In the genomic region with DNA sequence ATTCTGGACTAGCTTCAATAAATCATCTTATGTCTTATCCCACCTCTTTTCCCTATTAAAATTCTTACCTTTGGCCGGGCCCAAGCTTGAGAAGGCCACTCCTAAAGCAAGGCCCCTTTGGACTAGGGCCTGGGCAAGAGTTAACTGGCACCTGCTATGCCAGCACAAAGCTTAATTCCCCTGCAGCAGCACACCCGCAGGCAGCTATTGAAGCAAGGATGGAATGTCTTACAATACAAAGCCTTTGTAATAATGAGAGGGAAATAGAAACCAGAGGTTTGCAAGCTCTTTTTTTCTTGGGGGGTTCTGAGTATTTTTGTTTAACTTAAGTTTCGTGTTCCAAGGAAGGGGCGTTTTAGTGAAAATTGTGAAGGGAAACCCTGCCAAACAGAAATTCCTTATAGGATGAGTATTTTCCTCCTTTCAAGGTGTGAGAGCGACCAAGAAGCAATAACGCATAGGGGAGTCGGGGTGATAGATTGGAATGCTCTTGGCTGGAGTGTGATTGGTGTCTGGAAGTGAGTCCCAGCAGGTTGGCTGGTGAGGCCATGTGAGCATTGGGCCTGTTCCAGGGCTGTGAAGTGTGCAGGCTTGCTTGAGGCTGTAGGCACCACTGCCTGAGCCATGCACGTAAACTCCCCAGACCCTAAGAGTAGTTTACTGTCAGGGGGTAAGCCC, we compare ENCODE assay signal across 28 cellular contexts.
DNase-seq lines count a peak whose midpoint lies in the region; ATAC-seq and TF ChIP-seq lines count a peak whose summit lies in the region.
"Had no signal": no experiment of that assay in that cellular context is flagged by ENCODE, and none has a peak within 500 bp of the region (broad histone marks: within the 10 kb centered on the region; RNA-seq: fewer than 3 reads in every experiment).

No MANE protein-coding gene starts in this region.

- H3K27me3 Mint-ChIP-seq in GM23338 (ENCODE audit: insufficient read depth, low read depth, poor library complexity) = peaks cover 7% of the 10 kb centered on the region
- no peaks in the 10 kb centered on the region for H3K27me3 Mint-ChIP-seq in T-cell
- H3K27me3 Mint-ChIP-seq in T-helper 2 cell treated with Interferon-gamma antibody and Interleukin-4, amounts not matched to agents 5 μg/mL and 100 μg/mL, for 36 hours (ENCODE audit: low read depth) = no peaks in the 10 kb centered on the region
- H3K27me3 Mint-ChIP-seq: activated CD4-positive, alpha-beta T cell treated with anti-CD3 and anti-CD28 coated beads, Interleukin-2, amount 10 ng/mL, durations not matched to agents 7 days and 5 days; activated naive CD4-positive, alpha-beta T cell treated with anti-CD3 and anti-CD28 coated beads, Interleukin-2, amount 10 ng/mL, durations not matched to agents 7 days and 5 days; progenitor cell of endocrine pancreas had no signal

- ATAC-seq in GM23338 (peak; percentile 91), esophagus mucosa (peak; percentile 51), T-cell (replicated peaks in 1 of 4) (no peak)
- ATAC-seq: GM12878, SK-N-SH treated with all-trans-retinoic acid at 6 μM for 48 hours had no signal

- H3K36me3 ChIP-seq in GM23338 (ENCODE audit: insufficient read depth) (no peaks in the 10 kb centered on the region), SK-N-MC (ENCODE audit: insufficient read depth, low read length) (no peaks in the 10 kb centered on the region), trophoblast cell (ENCODE audit: control insufficient read depth in 1 of 2, insufficient read depth in 2 of 2, low read length in 2 of 2) (peaks cover 8 to 12% of the 10 kb centered on the region in 2 experiments)
- H3K36me3 ChIP-seq: vagina had no signal

- no peak overlapping the region for H3K23ac ChIP-seq in trophoblast cell (ENCODE audit: low read length)

- no peak overlapping the region for H3K27ac Mint-ChIP-seq in GM23338
- H3K27ac Mint-ChIP-seq in T-cell = no peak overlapping the region
- H3K27ac Mint-ChIP-seq in T-helper 2 cell treated with Interferon-gamma antibody and Interleukin-4, amounts not matched to agents 5 μg/mL and 100 μg/mL, for 36 hours = no peak overlapping the region
- H3K27ac Mint-ChIP-seq: activated CD4-positive, alpha-beta T cell treated with anti-CD3 and anti-CD28 coated beads, Interleukin-2, amount 10 ng/mL, durations not matched to agents 7 days and 5 days; activated naive CD4-positive, alpha-beta T cell treated with anti-CD3 and anti-CD28 coated beads, Interleukin-2, amount 10 ng/mL, durations not matched to agents 7 days and 5 days; progenitor cell of endocrine pancreas had no signal

- H3K9me2 ChIP-seq in GM23338 (ENCODE audit: insufficient read depth) = no peaks in the 10 kb centered on the region

- H3K4me3 Mint-ChIP-seq in GM23338 (no peak overlapping the region), T-cell (no peak overlapping the region)
- no peak overlapping the region for H3K4me3 Mint-ChIP-seq in T-helper 2 cell treated with Interferon-gamma antibody and Interleukin-4, amounts not matched to agents 5 μg/mL and 100 μg/mL, for 36 hours
- H3K4me3 Mint-ChIP-seq: activated CD4-positive, alpha-beta T cell treated with anti-CD3 and anti-CD28 coated beads, Interleukin-2, amount 10 ng/mL, durations not matched to agents 7 days and 5 days; activated naive CD4-positive, alpha-beta T cell treated with anti-CD3 and anti-CD28 coated beads, Interleukin-2, amount 10 ng/mL, durations not matched to agents 7 days and 5 days; neural crest cell had no signal

- H3K9me3 ChIP-seq in SK-N-MC (ENCODE audit: low read depth, low read length) (no peaks in the 10 kb centered on the region), trophoblast cell (ENCODE audit: insufficient read depth, low read depth, low read length) (no peaks in the 10 kb centered on the region)
- H3K9me3 ChIP-seq: vagina had no signal

- H3K36me3 Mint-ChIP-seq in GM23338 (ENCODE audit: low read depth) (no peaks in the 10 kb centered on the region), T-cell (no peaks in the 10 kb centered on the region)
- no peaks in the 10 kb centered on the region for H3K36me3 Mint-ChIP-seq in T-helper 2 cell treated with Interferon-gamma antibody and Interleukin-4, amounts not matched to agents 5 μg/mL and 100 μg/mL, for 36 hours (ENCODE audit: low read depth)
- H3K36me3 Mint-ChIP-seq: activated naive CD4-positive, alpha-beta T cell treated with anti-CD3 and anti-CD28 coated beads, Interleukin-2, amount 10 ng/mL, durations not matched to agents 7 days and 5 days had no signal

- no CpG with 5 or more reads among the region's 8 CpGs for WGBS in trophoblast cell (ENCODE audit: extremely low coverage, insufficient coverage, insufficient read length)

- no peak overlapping the region for H2AFZ ChIP-seq in GM23338
- H2AFZ ChIP-seq in trophoblast cell (ENCODE audit: insufficient read depth, low read length, poor library complexity) = no peak overlapping the region
- H2AFZ ChIP-seq: hepatocyte had no signal

- H3K27me3 ChIP-seq in GM23338 (ENCODE audit: insufficient read depth) (no peaks in the 10 kb centered on the region), trophoblast cell (ENCODE audit: insufficient read depth, low read length) (no peaks in the 10 kb centered on the region)
- H3K27me3 ChIP-seq: hepatocyte, vagina had no signal

- H3K9ac ChIP-seq in SK-N-MC (ENCODE audit: insufficient read length) (no peak overlapping the region), trophoblast cell (ENCODE audit: low read length) (no peak overlapping the region)

- no peak overlapping the region for H3K18ac ChIP-seq in trophoblast cell (ENCODE audit: low read length)

- CTCF ChIA-PET in T-cell (lab: Charles Lee) = no interaction called here

- no peaks in the 10 kb centered on the region for H3K9me3 Mint-ChIP-seq in GM23338
- no peaks in the 10 kb centered on the region for H3K9me3 Mint-ChIP-seq in T-cell
- H3K9me3 Mint-ChIP-seq in T-helper 2 cell treated with Interferon-gamma antibody and Interleukin-4, amounts not matched to agents 5 μg/mL and 100 μg/mL, for 36 hours = no peaks in the 10 kb centered on the region
- H3K9me3 Mint-ChIP-seq: activated CD4-positive, alpha-beta T cell treated with anti-CD3 and anti-CD28 coated beads, Interleukin-2, amount 10 ng/mL, durations not matched to agents 7 days and 5 days; activated naive CD4-positive, alpha-beta T cell treated with anti-CD3 and anti-CD28 coated beads, Interleukin-2, amount 10 ng/mL, durations not matched to agents 7 days and 5 days; neural crest cell had no signal

- H2BK120ac ChIP-seq in trophoblast cell (ENCODE audit: insufficient read depth, low read length, poor library complexity) = no peak overlapping the region

- POLR2A ChIA-PET in T-cell (lab: Charles Lee) = no interaction called here

- H3K79me2 ChIP-seq in GM23338 (replicated peaks; ENCODE audit: insufficient read depth) (no peaks in the 10 kb centered on the region), trophoblast cell (ENCODE audit: control insufficient read depth, insufficient read depth, low read length, poor library complexity) (peaks cover 9% of the 10 kb centered on the region)

- no peak overlapping the region for H3K14ac ChIP-seq in trophoblast cell (ENCODE audit: low read length)

- H2BK5ac ChIP-seq in trophoblast cell (ENCODE audit: low read depth, low read length, poor library complexity) = no peak overlapping the region

- H3K79me1 ChIP-seq in trophoblast cell (ENCODE audit: low read length) = peaks cover 2% of the 10 kb centered on the region

- no peak overlapping the region for H2BK12ac ChIP-seq in trophoblast cell (ENCODE audit: low read length)

- no peak overlapping the region for H3K4me3 ChIP-seq in GM23338
- no peak overlapping the region for H3K4me3 ChIP-seq in SK-N-MC
- H3K4me3 ChIP-seq in trophoblast cell (ENCODE audit: low read depth, low read length) = no peak overlapping the region
- H3K4me3 ChIP-seq: GM12878, hepatocyte, lung, vagina had no signal

- H3K4me1 Mint-ChIP-seq in GM23338 (peaks cover 24% of the 10 kb centered on the region), T-cell (no peaks in the 10 kb centered on the region)
- H3K4me1 Mint-ChIP-seq in T-helper 2 cell treated with Interferon-gamma antibody and Interleukin-4, amounts not matched to agents 5 μg/mL and 100 μg/mL, for 36 hours (ENCODE audit: low read depth) = no peaks in the 10 kb centered on the region
- H3K4me1 Mint-ChIP-seq: activated CD4-positive, alpha-beta T cell treated with anti-CD3 and anti-CD28 coated beads, Interleukin-2, amount 10 ng/mL, durations not matched to agents 7 days and 5 days; activated naive CD4-positive, alpha-beta T cell treated with anti-CD3 and anti-CD28 coated beads, Interleukin-2, amount 10 ng/mL, durations not matched to agents 7 days and 5 days had no signal

- H3K4me2 ChIP-seq in GM23338 (0 out of 2 replicates have a peak overlapping the region, but pooled peaks have one; percentile 28), trophoblast cell (ENCODE audit: low read length) (no peak overlapping the region)
- H3K4me2 ChIP-seq: hepatocyte had no signal

- H4K12ac ChIP-seq in trophoblast cell (ENCODE audit: low read depth, low read length) = no peak overlapping the region

- H3K4ac ChIP-seq in trophoblast cell (ENCODE audit: low read depth, low read length) = peak overlapping the region; percentile 3

- no peak for TF ChIP-seq CTCF in GM23338 (conservative IDR thresholded peaks at IDR 0.05; ENCODE audit: low read depth in 2 of 2)

- DNase-seq in GM23338 (ENCODE audit: low spot score) (peak; percentile 51), SK-N-MC (ENCODE audit: low read depth, low spot score) (no peak), trophoblast cell (no peak), A172 (ENCODE audit: low spot score) (no peak), T-cell (no peak)
- no peak for DNase-seq in T-helper 2 cell treated with Interferon-gamma antibody and Interleukin-4, amounts not matched to agents 5 μg/mL and 100 μg/mL, for 36 hours (ENCODE audit: low spot score)
- DNase-seq in activated CD4-positive, alpha-beta T cell treated with anti-CD3 and anti-CD28 coated beads, Interleukin-2, amount 50 U/mL, for 48 hours = no peak
- DNase-seq: activated CD4-positive, alpha-beta T cell treated with anti-CD3 and anti-CD28 coated beads, Interleukin-2, amount 10 ng/mL, durations not matched to agents 7 days and 5 days; activated naive CD4-positive, alpha-beta T cell treated with anti-CD3 and anti-CD28 coated beads, Interleukin-2, amount 10 ng/mL, durations not matched to agents 7 days and 5 days; amygdala; C1 segment of cervical spinal cord; Calu3; cerebellar nuclear complex; effector memory CD4-positive, alpha-beta T cell; foreskin melanocyte; NCI-H1105 treated with DMSO at 0.1 percent for 48 hours; NCI-H2081; NCI-H226; NCI-H748 treated with DMSO at 0.1 percent for 48 hours had no signal

- H4K8ac ChIP-seq in trophoblast cell (ENCODE audit: low read depth, low read length) = no peak overlapping the region

- no peaks in the 10 kb centered on the region for H3F3A ChIP-seq in GM23338 (replicated peaks; ENCODE audit: low read depth)

- H3K4me1 ChIP-seq in GM23338 (ENCODE audit: insufficient read depth) (peaks cover 8% of the 10 kb centered on the region), trophoblast cell (ENCODE audit: control insufficient read depth in 1 of 2, insufficient read depth in 2 of 2, low read length in 2 of 2) (peaks cover 3 to 8% of the 10 kb centered on the region in 2 experiments)

- H3K27ac ChIP-seq in GM23338 (ENCODE audit: low read depth) (no peak overlapping the region), SK-N-MC (peak overlapping the region; percentile 42), trophoblast cell (ENCODE audit: low read depth, low read length) (no peak overlapping the region)
- H3K27ac ChIP-seq: hepatocyte, RWPE1, vagina had no signal

- H4K91ac ChIP-seq in trophoblast cell (ENCODE audit: low read depth, low read length) = no peak overlapping the region

- H4K20me1 ChIP-seq in GM23338 (replicated peaks; ENCODE audit: insufficient read depth) = 0 out of 2 replicates have a peak, but pooled peaks cover 1% of the 10 kb centered on the region

- no peak overlapping the region for H2AK5ac ChIP-seq in trophoblast cell (ENCODE audit: low read length)

Comparison
In these comparisons a context has a peak if more than half of its experiments do, and no peak if none do; other contexts are left out.
1. ATAC-seq: peak in GM23338 (single experiment) and esophagus mucosa (single experiment); none in T-cell (0 of 4).